In the genomic region with DNA sequence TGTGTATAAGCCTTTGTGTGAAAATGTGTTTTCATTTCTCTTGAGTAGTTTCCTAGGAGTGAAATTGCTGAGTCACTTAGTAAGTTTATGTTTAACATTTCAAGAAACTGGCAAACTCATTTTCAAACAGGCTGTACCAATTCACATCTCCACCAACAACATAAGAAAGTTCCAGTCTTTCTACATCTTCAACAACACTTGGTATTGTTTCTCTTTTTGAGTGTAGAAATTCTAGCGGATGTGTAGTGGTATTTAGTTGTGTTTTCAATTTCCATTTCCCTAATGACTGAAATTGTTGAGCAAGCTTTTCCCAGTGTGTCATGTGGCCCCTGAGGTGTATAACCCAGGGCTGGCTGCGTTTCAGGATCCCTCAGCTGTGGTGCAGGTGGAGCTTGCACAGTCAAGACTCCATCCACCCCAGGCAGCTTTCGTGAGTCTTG, we compare ENCODE assay signal across 9 cellular contexts.
A peak's percentile ranks its signal among the peaks of the same experiment; 100 is the strongest.
DNase-seq lines count a peak whose midpoint lies in the region; ATAC-seq and TF ChIP-seq lines count a peak whose summit lies in the region.
"Had no signal": no experiment of that assay in that cellular context is flagged by ENCODE, and none has a peak within 500 bp of the region (broad histone marks: within the 10 kb centered on the region; RNA-seq: fewer than 3 reads in every experiment).

No MANE protein-coding gene starts in this region.

- DNase-seq in fibroblast of peridontal ligament (ENCODE audit: extremely low read depth), result peak; percentile 80
- DNase-seq in transverse colon, result no peak
- no peak for DNase-seq in spleen
- no peak for DNase-seq in effector memory CD8-positive, alpha-beta T cell

- no peak overlapping the region for H3K27ac Mint-ChIP-seq in effector memory CD8-positive, alpha-beta T cell

- no peaks in the 10 kb centered on the region for H3K9me3 ChIP-seq in transverse colon
- H3K9me3 ChIP-seq in spleen, result peaks cover 0 to 13% (median 5%) of the 10 kb centered on the region in 8 donors

- intact Hi-C loops in transverse colon (cut with DNase I; ENCODE audit: low total_unique reads), result no loop called here
- intact Hi-C loops in spleen (cut with DNase I; ENCODE audit: low total_unique reads), result no loop called here

- H3K4me3 Mint-ChIP-seq in effector memory CD8-positive, alpha-beta T cell, result no peak overlapping the region

- H3K9me3 Mint-ChIP-seq in effector memory CD8-positive, alpha-beta T cell, result no peaks in the 10 kb centered on the region

- in situ Hi-C loops in transverse colon (cut with MboI; ENCODE audit: low pct_ligation_motif_present in 1 of 4, low pct_unique_long_range_greater_than_20kb in 1 of 4, low sequenced_read_pairs in 3 of 4), result no loop called here

- H3K27ac ChIP-seq in transverse colon (no peak overlapping the region), spleen (no peak overlapping the region)
- H3K27ac ChIP-seq: VCaP had no signal

- H3K4me1 ChIP-seq in transverse colon (no peaks in the 10 kb centered on the region), spleen (no peaks in the 10 kb centered on the region)

- 71 to 78% methylated on average over 1 to 3 of the region's 3 CpGs for WGBS in transverse colon (ENCODE audit: low coverage in 1 of 2), 2 donors
- 50 to 71% (median 58%) methylated on average over 3 of the region's 3 CpGs for WGBS in spleen, 5 donors

- no peaks in the 10 kb centered on the region for H3K4me1 Mint-ChIP-seq in effector memory CD8-positive, alpha-beta T cell (ENCODE audit: low read depth in 2 of 2)

- H3K36me3 Mint-ChIP-seq in effector memory CD8-positive, alpha-beta T cell (ENCODE audit: insufficient read depth), result no peaks in the 10 kb centered on the region

- no peak overlapping the region for H3K4me3 ChIP-seq in transverse colon
- H3K4me3 ChIP-seq in spleen, result no peak overlapping the region

- TF ChIP-seq CTCF in transverse colon (IDR thresholded peaks at IDR 0.05) (no peak), spleen (IDR thresholded peaks at IDR 0.05 in 8 of 11, conservative IDR thresholded peaks at IDR 0.05 in 3 of 11) (no peak)

- H3K27me3 Mint-ChIP-seq in effector memory CD8-positive, alpha-beta T cell, result peaks cover 22 to 26% of the 10 kb centered on the region in 2 donors

- ATAC-seq in GM18508 (IDR thresholded peaks at IDR 0.05; ENCODE audit: insufficient read depth, unreplicated experiment), result peak; percentile 88
- ATAC-seq in GM21390 (IDR thresholded peaks at IDR 0.05; ENCODE audit: unreplicated experiment), result peak; percentile 93
- ATAC-seq in HG03432 (IDR thresholded peaks at IDR 0.05; ENCODE audit: unreplicated experiment), result peak; percentile 94
- ATAC-seq in activated CD4-positive, CD25-positive, alpha-beta regulatory T cell treated with anti-CD3 and anti-CD28 coated beads, Interleukin-2, amount 50 U/mL, for 24 hours, result no peak
- no peak for ATAC-seq in effector memory CD8-positive, alpha-beta T cell (replicated peaks)

- no peak for TF ChIP-seq POLR2A in transverse colon (IDR thresholded peaks at IDR 0.05)
- TF ChIP-seq POLR2A in spleen (IDR thresholded peaks at IDR 0.05), result no peak

- no peaks in the 10 kb centered on the region for H3K27me3 ChIP-seq in transverse colon
- H3K27me3 ChIP-seq in spleen (replicated peaks in 1 of 7), result no peaks in the 10 kb centered on the region

- no peaks in the 10 kb centered on the region for H3K36me3 ChIP-seq in transverse colon
- H3K36me3 ChIP-seq in spleen, result no peaks in the 10 kb centered on the region

- no peak for TF ChIP-seq EP300 in transverse colon (IDR thresholded peaks at IDR 0.05; ENCODE audit: low read depth)

Comparison
In these comparisons a context has a peak if more than half of its experiments do, and no peak if none do; other contexts are left out.
1. ATAC-seq: peak in GM18508 (single experiment), GM21390 (single experiment) and HG03432 (single experiment); none in activated CD4-positive, CD25-positive, alpha-beta regulatory T cell treated with anti-CD3 and anti-CD28 coated beads, Interleukin-2, amount 50 U/mL, for 24 hours (0 of 2) and effector memory CD8-positive, alpha-beta T cell (single experiment).